ENCODE assay signal across 25 cellular contexts in genomic region chr15:41148065-41148464, GRCh38. TPM values are rescaled to one million over a fixed set of nuclear protein-coding genes. Genes with fewer than 3 reads are reported as not detected.
DNase-seq lines count a peak whose midpoint lies in the region; ATAC-seq, FAIRE-seq and TF ChIP-seq lines count a peak whose summit lies in the region.
"Had no signal": no experiment of that assay in that cellular context is flagged by ENCODE, and none has a peak within 500 bp of the region (broad histone marks: within the 10 kb centered on the region; RNA-seq: fewer than 3 reads in every experiment).

No MANE protein-coding gene starts in this region.

- H3K4me1 ChIP-seq in A549, result peaks cover 6% of the 10 kb centered on the region; the same call in 1 of the 3 replicates
- H3K4me1 ChIP-seq: BE2C, BLaER1 had no signal

- no peaks in the 10 kb centered on the region for H3K36me3 Mint-ChIP-seq in endothelial cell (ENCODE audit: low read depth, unreplicated experiment)
- H3K36me3 Mint-ChIP-seq: CD14-positive monocyte; CD4-positive, alpha-beta memory T cell; CD4-positive, CD25-positive, alpha-beta regulatory T cell; CD8-positive, alpha-beta memory T cell had no signal

- no peak for TF ChIP-seq CTCF in 22Rv1 (IDR thresholded peaks at IDR 0.05)
- TF ChIP-seq CTCF in A549 (IDR thresholded peaks at IDR 0.05), result no peak
- TF ChIP-seq CTCF in VCaP (conservative IDR thresholded peaks at IDR 0.05), result no peak
- TF ChIP-seq CTCF in endothelial cell (IDR thresholded peaks at IDR 0.05; ENCODE audit: unreplicated experiment), result no peak

- no peak for TF ChIP-seq RAD21 in A549 (conservative IDR thresholded peaks at IDR 0.05 in 1 of 2, IDR thresholded peaks at IDR 0.05 in 1 of 2)

- no peak overlapping the region for H3K4me3 ChIP-seq in A549
- H3K4me3 ChIP-seq: BLaER1, GM12878 had no signal

- 71% methylated on average over 2 of the region's 2 CpGs for WGBS in A549 (ENCODE audit: missing lambda C conversion rate)

- DNase-seq in A549 (ENCODE audit: low read depth in 1 of 2, low spot score in 1 of 2) (no peak), NCI-H526 treated with DMSO at 0.1 percent for 48 hours (lab: John Stamatoyannopoulos, UW) (no peak), endothelial cell (ENCODE audit: low spot score) (no peak), urothelium cell line (ENCODE audit: low spot score) (no peak)
- DNase-seq: ACHN; BE2C; C1 segment of cervical spinal cord; CD4-positive, alpha-beta memory T cell; CD4-positive, CD25-positive, alpha-beta regulatory T cell; CD8-positive, alpha-beta memory T cell; COR-L47; DMS 273 treated with DMSO at 0.1 percent for 48 hours; DMS153; DMS53; DMS79; DND-41; EL; GDM1 had no signal

- peak overlapping the region; percentile 84 for H3K27ac ChIP-seq in 22Rv1
- H3K27ac ChIP-seq in A549, result no peak overlapping the region
- peak overlapping the region; percentile 37; the same call in 1 of the 2 replicates for H3K27ac ChIP-seq in VCaP
- H3K27ac ChIP-seq: BLaER1 had no signal

- FAIRE-seq in A549 (lab: Jason Lieb, UNC) (no peak), urothelium cell line (lab: Jason Lieb, UNC) (no peak)
- FAIRE-seq: GM12878, GM12892, GM18507 had no signal

- H3K9me3 Mint-ChIP-seq in endothelial cell (ENCODE audit: unreplicated experiment), result no peaks in the 10 kb centered on the region
- H3K9me3 Mint-ChIP-seq: CD4-positive, alpha-beta memory T cell; CD4-positive, CD25-positive, alpha-beta regulatory T cell; CD8-positive, alpha-beta memory T cell had no signal

- H3K27ac Mint-ChIP-seq in endothelial cell (ENCODE audit: unreplicated experiment), result no peak overlapping the region
- H3K27ac Mint-ChIP-seq: CD4-positive, CD25-positive, alpha-beta regulatory T cell; CD8-positive, alpha-beta memory T cell had no signal

- H3K4me2 ChIP-seq in A549, result no peak overlapping the region
- H3K4me2 ChIP-seq: BLaER1 had no signal

- no peak overlapping the region for H3K4me3 Mint-ChIP-seq in endothelial cell (ENCODE audit: unreplicated experiment)
- H3K4me3 Mint-ChIP-seq: CD14-positive monocyte; CD4-positive, CD25-positive, alpha-beta regulatory T cell; CD8-positive, alpha-beta memory T cell had no signal

- no peak for TF ChIP-seq POLR2A in A549 (IDR thresholded peaks at IDR 0.05; ENCODE audit: low read length)

- no peaks in the 10 kb centered on the region for H3K9me3 ChIP-seq in A549
- H3K9me3 ChIP-seq: BE2C, BLaER1 had no signal

- no peak for ATAC-seq in A549
- ATAC-seq: GM12878 had no signal

- no peak for TF ChIP-seq EP300 in A549 (IDR thresholded peaks at IDR 0.05)

- POLR2A ChIA-PET in A549 (lab: Yijun Ruan, JAX), result no interaction called here

- no peaks in the 10 kb centered on the region for H3K27me3 Mint-ChIP-seq in endothelial cell (ENCODE audit: unreplicated experiment)
- H3K27me3 Mint-ChIP-seq: CD4-positive, alpha-beta memory T cell; CD4-positive, CD25-positive, alpha-beta regulatory T cell; CD8-positive, alpha-beta memory T cell had no signal

- CTCF ChIA-PET in A549 (lab: Yijun Ruan, JAX), result no interaction called here

- H3K4me1 Mint-ChIP-seq in endothelial cell (ENCODE audit: unreplicated experiment), result no peaks in the 10 kb centered on the region
- H3K4me1 Mint-ChIP-seq: CD14-positive monocyte had no signal

TF ChIP-seq in A549, 52 proteins besides CTCF, POLR2A, EP300 and RAD21:
- TF ChIP-seq MAFK (IDR thresholded peaks at IDR 0.05; ENCODE audit: partially characterized antibody) (peak; percentile 15), FOSB (CRISPR knock-in tag; IDR thresholded peaks at IDR 0.05) (no peak)
- TF ChIP-seq, protein P1, sequence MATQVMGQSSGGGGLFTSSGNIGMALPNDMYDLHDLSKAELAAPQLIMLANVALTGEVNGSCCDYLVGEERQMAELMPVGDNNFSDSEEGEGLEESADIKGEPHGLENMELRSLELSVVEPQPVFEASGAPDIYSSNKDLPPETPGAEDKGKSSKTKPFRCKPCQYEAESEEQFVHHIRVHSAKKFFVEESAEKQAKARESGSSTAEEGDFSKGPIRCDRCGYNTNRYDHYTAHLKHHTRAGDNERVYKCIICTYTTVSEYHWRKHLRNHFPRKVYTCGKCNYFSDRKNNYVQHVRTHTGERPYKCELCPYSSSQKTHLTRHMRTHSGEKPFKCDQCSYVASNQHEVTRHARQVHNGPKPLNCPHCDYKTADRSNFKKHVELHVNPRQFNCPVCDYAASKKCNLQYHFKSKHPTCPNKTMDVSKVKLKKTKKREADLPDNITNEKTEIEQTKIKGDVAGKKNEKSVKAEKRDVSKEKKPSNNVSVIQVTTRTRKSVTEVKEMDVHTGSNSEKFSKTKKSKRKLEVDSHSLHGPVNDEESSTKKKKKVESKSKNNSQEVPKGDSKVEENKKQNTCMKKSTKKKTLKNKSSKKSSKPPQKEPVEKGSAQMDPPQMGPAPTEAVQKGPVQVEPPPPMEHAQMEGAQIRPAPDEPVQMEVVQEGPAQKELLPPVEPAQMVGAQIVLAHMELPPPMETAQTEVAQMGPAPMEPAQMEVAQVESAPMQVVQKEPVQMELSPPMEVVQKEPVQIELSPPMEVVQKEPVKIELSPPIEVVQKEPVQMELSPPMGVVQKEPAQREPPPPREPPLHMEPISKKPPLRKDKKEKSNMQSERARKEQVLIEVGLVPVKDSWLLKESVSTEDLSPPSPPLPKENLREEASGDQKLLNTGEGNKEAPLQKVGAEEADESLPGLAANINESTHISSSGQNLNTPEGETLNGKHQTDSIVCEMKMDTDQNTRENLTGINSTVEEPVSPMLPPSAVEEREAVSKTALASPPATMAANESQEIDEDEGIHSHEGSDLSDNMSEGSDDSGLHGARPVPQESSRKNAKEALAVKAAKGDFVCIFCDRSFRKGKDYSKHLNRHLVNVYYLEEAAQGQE (IDR thresholded peaks at IDR 0.05), result no peak

RNA-seq across cellular contexts. Expression of gene INO80, which starts 32.0 kb away (rescaled TPM):
- polyA plus RNA-seq in A549 (2011; rRNA removed) (6.7 and 11.6 TPM in 2 replicates), A549 (2017; fragmentation: RNase III; extraction: RNeasy Plus Mini Kit Qiagen cat#74134 plus additional on column Dnase treatment) (10.9 to 14.0 TPM (median 13.7 TPM) in 3 replicates)
- polyA plus RNA-seq in A549 (2012; cell fraction: cytosol; rRNA removed), result 4.7 and 7.1 TPM in 2 replicates
- polyA plus RNA-seq in A549 (2012; cell fraction: nucleus; rRNA removed), result 10.6 and 12.3 TPM in 2 replicates
- polyA minus RNA-seq in A549 (2011; rRNA and poly(A)+ RNA removed), result 16.7 and 20.0 TPM in 2 replicates
- 26.6 TPM for total RNA-seq in endothelial cell (ENCODE audit: unreplicated experiment)

Comparison
In these comparisons a context has a peak if more than half of its experiments do, and no peak if none do; other contexts are left out.
1. H3K27ac ChIP-seq: peak in 22Rv1 (single experiment) and VCaP (single experiment); none in A549 (0 of 2).